ENCODE assay signal across 9 cellular contexts in the genomic region with DNA sequence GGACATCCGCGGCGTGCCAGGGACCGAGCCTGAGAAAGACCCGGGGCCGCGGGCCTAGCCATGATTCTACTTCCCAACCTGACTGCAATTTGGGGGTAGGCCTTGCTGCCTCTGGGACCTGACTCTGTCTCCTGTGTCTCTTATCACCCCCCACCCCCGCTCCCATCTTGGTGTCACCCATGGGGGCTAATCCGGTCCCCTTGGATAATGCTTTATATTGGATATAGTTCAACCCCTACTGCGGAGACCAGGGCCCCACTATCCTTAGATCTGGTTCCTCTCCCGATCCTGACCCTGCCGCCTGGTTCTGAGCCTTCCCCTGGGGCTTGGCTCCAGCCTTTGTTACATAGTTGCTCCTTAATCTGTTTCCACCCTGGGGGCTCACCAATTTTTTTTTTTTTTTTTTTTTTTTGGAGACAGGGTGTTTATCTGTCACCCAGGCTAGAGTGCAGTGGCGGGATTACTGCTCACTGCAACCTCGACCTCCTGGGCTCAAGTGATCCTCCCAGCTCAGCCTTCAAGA. TPM values are rescaled to one million over a fixed set of nuclear protein-coding genes. Genes with fewer than 3 reads are reported as not detected.
DNase-seq lines count a peak whose midpoint lies in the region; ATAC-seq and TF ChIP-seq lines count a peak whose summit lies in the region.
"Had no signal": no experiment of that assay in that cellular context is flagged by ENCODE, and none has a peak within 500 bp of the region (broad histone marks: within the 10 kb centered on the region; RNA-seq: fewer than 3 reads in every experiment).

No MANE protein-coding gene starts in this region.

- H3K9me3 Mint-ChIP-seq in MCF 10A (ENCODE audit: unreplicated experiment) = no peaks in the 10 kb centered on the region
- no peaks in the 10 kb centered on the region for H3K9me3 Mint-ChIP-seq in mesothelial cell of epicardium

- TF ChIP-seq POLR2A in heart left ventricle (IDR thresholded peaks at IDR 0.05) (no peak), uterus (IDR thresholded peaks at IDR 0.05) (no peak)

- H3K4me3 ChIP-seq in heart left ventricle = peak overlapping the region; percentile 53 to 95 (median 84)
- H3K4me3 ChIP-seq in uterus = peak overlapping the region; percentile 53 to 87

- H3K4me3 Mint-ChIP-seq in MCF 10A (ENCODE audit: unreplicated experiment) (peak overlapping the region; percentile 87), mesothelial cell of epicardium (peak overlapping the region; percentile 70)

- H3K4me1 Mint-ChIP-seq in MCF 10A (ENCODE audit: insufficient read depth, unreplicated experiment) (peaks cover 27% of the 10 kb centered on the region), mesothelial cell of epicardium (peaks cover 19% of the 10 kb centered on the region)

- H3K27ac Mint-ChIP-seq in MCF 10A (ENCODE audit: low read depth, unreplicated experiment) = no peak overlapping the region
- peak overlapping the region; percentile 84 for H3K27ac Mint-ChIP-seq in mesothelial cell of epicardium

- H3K4me1 ChIP-seq in heart left ventricle (peaks cover 0 to 49% (median 26%) of the 10 kb centered on the region in 12 donors), uterus (peaks cover 8 to 21% of the 10 kb centered on the region in 2 donors)

- POLR2A ChIA-PET in MCF 10A (lab: Yijun Ruan, JAX) = interaction anchor here (0.6 to 3.1 kb wide), 9 partner anchors 7 to 333 kb away, joined by 3 to 61 read pairs (median 11); partner anchors contain the start of gene PPP1R37
- POLR2A ChIA-PET in HEK293T (lab: Yijun Ruan, JAX) = interaction anchor here (0.7 to 2.5 kb wide), 3 partner anchors 15 to 147 kb away, joined by 3 to 8 read pairs (median 7); partner anchors contain the start of gene PPP1R37

- ATAC-seq in heart left ventricle = no peak

- no peaks in the 10 kb centered on the region for H3K27me3 ChIP-seq in heart left ventricle
- no peaks in the 10 kb centered on the region for H3K27me3 ChIP-seq in uterus

- intact Hi-C loops in heart left ventricle (cut with DNase I) (loop anchor here in 6 of 10 donors (2.0 to 10.0 kb wide), 7 partner anchors 53 to 165 kb away; partner anchors contain the start of genes PPP1R37 (in 4 of the 6), EXOC3L2 (in 1 of the 6), GEMIN7 (in 1 of the 6) and ZNF296 (in 1 of the 6)), cardiac septum (cut with DNase I) (loop anchor here (5.0 kb wide), 2 partner anchors 88 to 103 kb away; partner anchors contain the start of genes GEMIN7, PPP1R37 and ZNF296), MCF 10A (cut with micrococcal nuclease) (loop anchor here (5.0 kb wide), 1 partner anchor 88 kb away; the partner anchor contains the start of gene PPP1R37), uterus (cut with DNase I; ENCODE audit: low total_unique reads) (no loop called here)

- TF ChIP-seq CTCF in heart left ventricle (IDR thresholded peaks at IDR 0.05) (no peak), MCF 10A (IDR thresholded peaks at IDR 0.05; ENCODE audit: unreplicated experiment) (no peak), mesothelial cell of epicardium (IDR thresholded peaks at IDR 0.05; ENCODE audit: unreplicated experiment) (no peak), uterus (IDR thresholded peaks at IDR 0.05) (no peak)

- H3K27me3 Mint-ChIP-seq in MCF 10A (ENCODE audit: insufficient read depth, unreplicated experiment) (no peaks in the 10 kb centered on the region), mesothelial cell of epicardium (ENCODE audit: low read depth) (no peaks in the 10 kb centered on the region)

- H3K36me3 ChIP-seq in heart left ventricle (peaks cover 0 to 20% (median 0%) of the 10 kb centered on the region in 9 donors), uterus (no peaks in the 10 kb centered on the region)

- BruUV-seq in MCF 10A (replicated peaks; lab: Mats Ljungman, UMichigan) = no TSS peak

- H3K36me3 Mint-ChIP-seq in MCF 10A (ENCODE audit: insufficient read depth, unreplicated experiment) (peaks cover 4% of the 10 kb centered on the region), mesothelial cell of epicardium (peaks cover 6% of the 10 kb centered on the region)

- DNase-seq in heart left ventricle (no peak), cardiac septum (ENCODE audit: low spot score) (no peak), MCF 10A (ENCODE audit: unreplicated experiment) (no peak), mesothelial cell of epicardium (ENCODE audit: low spot score in 2 of 2, unreplicated experiment in 2 of 2) (no peak), uterus (no peak), NCI-H2107 treated with DMSO at 0.1 percent for 48 hours (lab: John Stamatoyannopoulos, UW; ENCODE audit: unreplicated experiment) (no peak), HEK293T (ENCODE audit: extremely low spot score) (no peak), hippocampal formation (lab: John Stamatoyannopoulos, UW) (no peak)

- H3K9me3 ChIP-seq in heart left ventricle (no peaks in the 10 kb centered on the region), uterus (no peaks in the 10 kb centered on the region)

- WGBS in heart left ventricle, 4 donors = 35 to 55% (median 41%) methylated on average over 11 to 14 of the region's 14 CpGs

- CTCF ChIA-PET in MCF 10A (lab: Yijun Ruan, JAX) = interaction anchor here (0.6 to 0.7 kb wide), 3 partner anchors 17 to 409 kb away, joined by 3 to 4 read pairs (median 4); no protein-coding TSS in a partner anchor
- CTCF ChIA-PET in HEK293T (lab: Yijun Ruan, JAX) = interaction anchor here (0.6 to 0.7 kb wide), 2 partner anchors 120 to 180 kb away, joined by 4 to 6 read pairs; no protein-coding TSS in a partner anchor

- H3K27ac ChIP-seq in heart left ventricle = peak overlapping the region in 10 of 12 donors; percentile 74 to 95 (median 88)
- peak overlapping the region in 1 of 2 donors; percentile 89 for H3K27ac ChIP-seq in uterus

TF ChIP-seq in HEK293T, 16 proteins besides CTCF, POLR2A, EP300 and RAD21:
- no peak for TF ChIP-seq LEF1 (IDR thresholded peaks at IDR 0.05; ENCODE audit: borderline replicate concordance)
- TF ChIP-seq FOXK2 (IDR thresholded peaks at IDR 0.05) = no peak
- no peak for TF ChIP-seq FOXA1 (IDR thresholded peaks at IDR 0.05)
- no peak for TF ChIP-seq FOXM1 (IDR thresholded peaks at IDR 0.05; ENCODE audit: borderline replicate concordance)
- no peak for TF ChIP-seq CTBP1 (IDR thresholded peaks at IDR 0.05; ENCODE audit: borderline replicate concordance)
- no peak for TF ChIP-seq BHLHE40 (IDR thresholded peaks at IDR 0.05; ENCODE audit: borderline replicate concordance)
- no peak for TF ChIP-seq SP1 (IDR thresholded peaks at IDR 0.05)
- no peak for TF ChIP-seq TARDBP (IDR thresholded peaks at IDR 0.05)
- no peak for TF ChIP-seq ELF4 (IDR thresholded peaks at IDR 0.05)
- TF ChIP-seq, protein P1, sequence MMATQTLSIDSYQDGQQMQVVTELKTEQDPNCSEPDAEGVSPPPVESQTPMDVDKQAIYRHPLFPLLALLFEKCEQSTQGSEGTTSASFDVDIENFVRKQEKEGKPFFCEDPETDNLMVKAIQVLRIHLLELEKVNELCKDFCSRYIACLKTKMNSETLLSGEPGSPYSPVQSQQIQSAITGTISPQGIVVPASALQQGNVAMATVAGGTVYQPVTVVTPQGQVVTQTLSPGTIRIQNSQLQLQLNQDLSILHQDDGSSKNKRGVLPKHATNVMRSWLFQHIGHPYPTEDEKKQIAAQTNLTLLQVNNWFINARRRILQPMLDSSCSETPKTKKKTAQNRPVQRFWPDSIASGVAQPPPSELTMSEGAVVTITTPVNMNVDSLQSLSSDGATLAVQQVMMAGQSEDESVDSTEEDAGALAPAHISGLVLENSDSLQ (IDR thresholded peaks at IDR 0.05) = no peak
- TF ChIP-seq ZNF384 (IDR thresholded peaks at IDR 0.05) = no peak
- no peak for TF ChIP-seq ARNT (IDR thresholded peaks at IDR 0.05)
- no peak for TF ChIP-seq SUZ12 (IDR thresholded peaks at IDR 0.05)
- no peak for TF ChIP-seq NFRKB (IDR thresholded peaks at IDR 0.05)

RNA-seq across cellular contexts. Expression of gene BLOC1S3, which starts 1.3 kb away (rescaled TPM):
- total RNA-seq in heart left ventricle = 1 to 10 TPM; 2.9 to 8.1 (median 4.8) TPM
- polyA plus RNA-seq in heart left ventricle = 1 to 10 TPM; 2.0 to 8.0 TPM
- 5.0 TPM for total RNA-seq in cardiac septum
- 14.0 and 18.1 TPM in 2 replicates for total RNA-seq in MCF 10A (2022)
- total RNA-seq in mesothelial cell of epicardium = 8.0 to 10.3 TPM (median 8.9 TPM) in 3 replicates
- total RNA-seq in uterus = 10 to 100 TPM in 2 of 4 donors, 1 to 10 TPM in 1, not detected in 1; 4.6 to 16.2 (median 10.2) TPM

RNA-seq across cellular contexts. Expression of gene TRAPPC6A, which starts 1.9 kb away (rescaled TPM):
- total RNA-seq in heart left ventricle (10 to 100 TPM in 8 of 9 donors, 1 to 10 TPM in 1; 7.7 to 22.8 (median 18.6) TPM), cardiac septum (19.9 TPM), MCF 10A (2022) (14.4 and 16.1 TPM in 2 replicates), mesothelial cell of epicardium (42.8 to 48.0 TPM (median 46.7 TPM) in 3 replicates), uterus (10 to 100 TPM in 3 of 4 donors, 1 to 10 TPM in 1; 4.1 to 25.9 (median 16.5) TPM)
- 10 to 100 TPM; 12.3 to 19.2 TPM for polyA plus RNA-seq in heart left ventricle

RNA-seq across cellular contexts. Expression of gene NKPD1, which starts 19.1 kb away (rescaled TPM):
- total RNA-seq in heart left ventricle = under 1 TPM in 3 of 9 donors, not detected in 6; 0.09 to 0.28 (median 0.09) TPM
- polyA plus RNA-seq in heart left ventricle = under 1 TPM in 1 of 2 donors, not detected in 1; 0.18 TPM
- total RNA-seq in cardiac septum = not detected
- 0.09 and 0.22 TPM in 2 replicates for total RNA-seq in MCF 10A (2022)
- 0.54 to 1.1 TPM (median 0.71 TPM) in 3 replicates for total RNA-seq in mesothelial cell of epicardium
- total RNA-seq in uterus = under 1 TPM in 1 of 4 donors, not detected in 3; 0.21 TPM
- total RNA-seq: HT1080 had no signal
